In genomic region chr5:102307232-102307631, GRCh38 we compare ENCODE assay signal across 25 cellular contexts. TPM values are rescaled to one million over a fixed set of nuclear protein-coding genes. Genes with fewer than 3 reads are reported as not detected.
DNase-seq lines count a peak whose midpoint lies in the region; ATAC-seq lines count a peak whose summit lies in the region.
"Had no signal": no experiment of that assay in that cellular context is flagged by ENCODE, and none has a peak within 500 bp of the region (broad histone marks: within the 10 kb centered on the region; RNA-seq: fewer than 3 reads in every experiment).

No MANE protein-coding gene starts in this region.

- no peaks in the 10 kb centered on the region for H3K4me1 Mint-ChIP-seq in activated naive CD4-positive, alpha-beta T cell treated with anti-CD3 and anti-CD28 coated beads for 36 hours (ENCODE audit: low read depth)
- H3K4me1 Mint-ChIP-seq: activated naive CD8-positive, alpha-beta T cell treated with anti-CD3 and anti-CD28 coated beads, Interleukin-2, amount 50 U/mL, for 24 hours had no signal

- H3K9me3 Mint-ChIP-seq in activated naive CD4-positive, alpha-beta T cell treated with anti-CD3 and anti-CD28 coated beads for 36 hours = no peaks in the 10 kb centered on the region
- H3K9me3 Mint-ChIP-seq: activated naive CD8-positive, alpha-beta T cell treated with anti-CD3 and anti-CD28 coated beads, Interleukin-2, amount 50 U/mL, for 24 hours; CD4-positive, alpha-beta T cell; natural killer cell had no signal

- no peak overlapping the region for H3K4me3 Mint-ChIP-seq in activated naive CD4-positive, alpha-beta T cell treated with anti-CD3 and anti-CD28 coated beads for 36 hours
- H3K4me3 Mint-ChIP-seq: activated naive CD8-positive, alpha-beta T cell treated with anti-CD3 and anti-CD28 coated beads, Interleukin-2, amount 50 U/mL, for 24 hours; CD4-positive, alpha-beta T cell; natural killer cell had no signal

- intact Hi-C loops in activated naive CD4-positive, alpha-beta T cell treated with anti-CD3 and anti-CD28 coated beads for 36 hours (cut with micrococcal nuclease) = no loop called here

- no peak overlapping the region for H3K27ac Mint-ChIP-seq in activated naive CD4-positive, alpha-beta T cell treated with anti-CD3 and anti-CD28 coated beads for 36 hours
- H3K27ac Mint-ChIP-seq: activated naive CD8-positive, alpha-beta T cell treated with anti-CD3 and anti-CD28 coated beads, Interleukin-2, amount 50 U/mL, for 24 hours; CD4-positive, alpha-beta T cell; natural killer cell had no signal

- H3K27me3 Mint-ChIP-seq in activated naive CD4-positive, alpha-beta T cell treated with anti-CD3 and anti-CD28 coated beads for 36 hours (ENCODE audit: low read depth) = no peaks in the 10 kb centered on the region
- H3K27me3 Mint-ChIP-seq: activated naive CD8-positive, alpha-beta T cell treated with anti-CD3 and anti-CD28 coated beads, Interleukin-2, amount 50 U/mL, for 24 hours; CD4-positive, alpha-beta T cell had no signal

- ATAC-seq in GM19351 (IDR thresholded peaks at IDR 0.05; ENCODE audit: unreplicated experiment) (peak; percentile 47), HG02759 (IDR thresholded peaks at IDR 0.05; ENCODE audit: unreplicated experiment) (peak; percentile 46)
- ATAC-seq: activated naive CD8-positive, alpha-beta T cell treated with anti-CD3 and anti-CD28 coated beads, Interleukin-2, amount 50 U/mL, for 24 hours; natural killer cell; Right ventricle myocardium inferior had no signal

- CTCF ChIA-PET in activated naive CD4-positive, alpha-beta T cell treated with anti-CD3 and anti-CD28 coated beads for 36 hours (lab: Charles Lee) = interaction anchor here (0.6 kb wide), 1 partner anchor 1790 kb away, joined by 3 read pairs; no protein-coding TSS in a partner anchor

- H3K36me3 Mint-ChIP-seq in activated naive CD4-positive, alpha-beta T cell treated with anti-CD3 and anti-CD28 coated beads for 36 hours (ENCODE audit: low read depth) = no peaks in the 10 kb centered on the region

- peak; percentile 75 for DNase-seq in DMS 273 (lab: John Stamatoyannopoulos, UW; ENCODE audit: unreplicated experiment)
- DNase-seq in NCI-H524 (lab: John Stamatoyannopoulos, UW) = peak; percentile 25 to 80
- DNase-seq in activated CD8-positive, alpha-beta memory T cell treated with anti-CD3 and anti-CD28 coated beads, Interleukin-2, amount 50 U/mL, for 48 hours = no peak
- no peak for DNase-seq in stimulated activated CD4-positive, alpha-beta T cell treated with anti-CD3 and anti-CD28 coated beads, Interleukin-15, amount 100 ng/mL, for 24 hours
- no peak for DNase-seq in activated naive CD4-positive, alpha-beta T cell treated with anti-CD3 and anti-CD28 coated beads for 36 hours
- DNase-seq in dedifferentiated amniotic fluid mesenchymal stem cell (ENCODE audit: extremely low spot score) = no peak
- DNase-seq: activated gamma-delta T cell treated with Interleukin-2 at 50 U/mL for 16 hours; activated naive CD8-positive, alpha-beta T cell treated with anti-CD3 and anti-CD28 coated beads, Interleukin-2, amount 50 U/mL, for 24 hours; activated T-cell treated with anti-CD3 and anti-CD28 coated beads, Interleukin-2, amount 50 U/mL, for 1 hour; CD4-positive, alpha-beta T cell; esophagus squamous epithelium; foreskin melanocyte; H7; natural killer cell; NCI-H82; stimulated activated naive CD4-positive, alpha-beta T cell treated with Interleukin-2 at 50 U/mL for 16 hours; testis; uterus had no signal

RNA-seq across cellular contexts. Expression of gene SLCO4C1, which starts 11.1 kb away (rescaled TPM):
- under 1 TPM in 1 of 2 experiments, not detected in 1; 0.07 TPM for total RNA-seq in activated naive CD4-positive, alpha-beta T cell treated with anti-CD3 and anti-CD28 coated beads for 36 hours
- total RNA-seq: dermis microvascular lymphatic vessel endothelial cell, LHCN-M2, OCI-LY7, pulmonary artery endothelial cell had no signal

Comparison
In these comparisons a context has a peak if more than half of its experiments do, and no peak if none do; other contexts are left out.
1. DNase-seq: peak in DMS 273 (single experiment) and NCI-H524 (2 of 2); none in activated CD8-positive, alpha-beta memory T cell treated with anti-CD3 and anti-CD28 coated beads, Interleukin-2, amount 50 U/mL, for 48 hours (single experiment), stimulated activated CD4-positive, alpha-beta T cell treated with anti-CD3 and anti-CD28 coated beads, Interleukin-15, amount 100 ng/mL, for 24 hours (single experiment), activated naive CD4-positive, alpha-beta T cell treated with anti-CD3 and anti-CD28 coated beads for 36 hours (single experiment) and dedifferentiated amniotic fluid mesenchymal stem cell (single experiment).